ENCODE assay signal across 11 cellular contexts in the genomic region with DNA sequence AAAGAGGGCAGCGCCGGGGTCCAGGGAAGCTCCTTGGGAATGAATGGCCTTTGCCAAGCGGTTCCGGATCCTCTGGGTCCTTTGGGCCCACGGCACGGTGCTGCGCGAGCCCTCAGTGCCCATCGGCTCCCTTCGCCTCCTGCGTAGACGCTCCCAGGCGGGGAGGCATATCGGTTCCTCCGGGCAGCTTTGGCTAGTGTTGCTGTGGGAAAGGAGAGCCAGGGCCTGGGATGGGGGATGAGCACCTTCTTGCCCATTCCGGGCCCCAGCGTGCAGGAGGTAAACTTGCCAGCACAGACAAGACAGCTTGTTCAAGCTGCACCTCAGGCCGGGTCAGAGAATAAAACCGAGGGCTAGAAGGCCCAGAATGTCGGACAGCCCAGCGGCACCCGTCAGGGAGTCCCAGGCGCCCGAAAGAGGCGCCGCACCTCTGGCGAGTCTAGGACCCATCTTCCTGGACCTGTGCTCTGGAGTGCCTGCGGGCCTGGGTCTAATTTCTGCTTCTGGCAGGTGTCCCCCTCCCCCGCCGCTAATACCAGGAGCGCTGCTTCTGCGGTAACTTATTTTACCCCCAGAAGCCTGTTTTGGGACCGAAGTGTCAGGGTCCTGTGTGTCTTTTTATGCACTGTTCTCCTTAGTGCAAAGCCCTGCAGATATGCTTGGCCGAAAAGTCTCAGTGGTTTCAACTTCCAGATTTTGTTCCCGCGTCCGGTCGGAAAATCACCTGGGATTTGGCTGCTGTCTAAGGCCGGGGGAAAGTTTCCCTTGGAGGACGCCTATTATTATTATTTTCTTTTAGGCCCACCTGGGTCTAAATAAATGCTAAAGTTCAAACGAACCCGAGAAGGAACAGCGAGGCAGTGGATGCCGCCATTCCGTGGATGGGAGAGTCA. TPM values are rescaled to one million over a fixed set of nuclear protein-coding genes. Genes with fewer than 3 reads are reported as not detected.
A peak's percentile ranks its signal among the peaks of the same experiment; 100 is the strongest.
DNase-seq lines count a peak whose midpoint lies in the region; ATAC-seq and TF ChIP-seq lines count a peak whose summit lies in the region.
"Had no signal": no experiment of that assay in that cellular context is flagged by ENCODE, and none has a peak within 500 bp of the region (broad histone marks: within the 10 kb centered on the region; RNA-seq: fewer than 3 reads in every experiment).

No MANE protein-coding gene starts in this region.

- peaks cover 9% of the 10 kb centered on the region; the same call in 1 of the 2 replicates for H3K36me3 ChIP-seq in PC-9 (ENCODE audit: low read depth)
- H3K36me3 ChIP-seq in iPS-20b (ENCODE audit: insufficient read depth, low read depth, low read length) = no peaks in the 10 kb centered on the region; the same call in 1 of the 2 replicates
- H3K36me3 ChIP-seq: WERI-Rb-1 had no signal

- CTCF ChIA-PET in activated naive CD4-positive, alpha-beta T cell treated with anti-CD3 and anti-CD28 coated beads for 36 hours (lab: Charles Lee) = no interaction called here
- CTCF ChIA-PET in PC-9 (lab: Charles Lee) = no interaction called here

- DNase-seq in activated naive CD4-positive, alpha-beta T cell treated with anti-CD3 and anti-CD28 coated beads for 36 hours = no peak
- DNase-seq in activated naive CD4-positive, alpha-beta T cell (lab: John Stamatoyannopoulos, UW) = no peak
- peak in 1 of 2 experiments; percentile 28 for DNase-seq in PC-9
- DNase-seq in mesenteric fat pad (ENCODE audit: low spot score) = no peak
- DNase-seq: effector CD8-positive, alpha-beta T cell; NCI-H1417; WERI-Rb-1 had no signal

- peak overlapping the region; percentile 99 for H3K4me2 ChIP-seq in PC-9

- TF ChIP-seq CTCF in PC-9 (conservative IDR thresholded peaks at IDR 0.05) = no peak

- H3K27me3 ChIP-seq in PC-9 (ENCODE audit: insufficient read depth, low read depth) = no peaks in the 10 kb centered on the region
- peaks cover 87% of the 10 kb centered on the region for H3K27me3 ChIP-seq in iPS-20b (ENCODE audit: insufficient read depth, low read length)

- H3K27me3 Mint-ChIP-seq in activated naive CD4-positive, alpha-beta T cell treated with anti-CD3 and anti-CD28 coated beads for 36 hours (ENCODE audit: low read depth) = peaks cover 69% of the 10 kb centered on the region

- POLR2A ChIA-PET in PC-9 (lab: Charles Lee; ENCODE audit: unreplicated experiment) = interaction anchor here (0.6 kb wide), 1 partner anchor 84 kb away, joined by 3 read pairs; no protein-coding TSS in a partner anchor

- H3K9me2 ChIP-seq in PC-9 (ENCODE audit: insufficient read depth) = no peaks in the 10 kb centered on the region

- no peak overlapping the region for H3K27ac ChIP-seq in PC-9
- H3K27ac ChIP-seq in iPS-20b (ENCODE audit: low read length) = no peak overlapping the region
- H3K27ac ChIP-seq in skin epidermis = peak overlapping the region in 6 of 21 experiments; percentile 1 to 50 (median 31)
- H3K27ac ChIP-seq: WERI-Rb-1 had no signal

- H4K20me1 ChIP-seq in PC-9 (ENCODE audit: insufficient read depth) = no peaks in the 10 kb centered on the region

- no peaks in the 10 kb centered on the region for H3K9me3 Mint-ChIP-seq in activated naive CD4-positive, alpha-beta T cell treated with anti-CD3 and anti-CD28 coated beads for 36 hours

- H3K4me1 ChIP-seq in PC-9 (replicated peaks; ENCODE audit: insufficient read depth) (peaks cover 49% of the 10 kb centered on the region), iPS-20b (ENCODE audit: insufficient read depth, low read length) (peaks cover 12% of the 10 kb centered on the region; the same call in 1 of the 2 replicates)

- H3K79me2 ChIP-seq in PC-9 (ENCODE audit: low read depth) = peaks cover 69% of the 10 kb centered on the region

- no peak overlapping the region for H3K9ac ChIP-seq in iPS-20b (ENCODE audit: low read depth, low read length)

- no TSS peak for BruUV-seq in PC-9 (replicated peaks; lab: Mats Ljungman, UMichigan)

- H3K9me3 ChIP-seq in PC-9 (ENCODE audit: insufficient read depth, low read depth) (no peaks in the 10 kb centered on the region), iPS-20b (ENCODE audit: insufficient read depth, low read depth, low read length) (no peaks in the 10 kb centered on the region)

- intact Hi-C loops in activated naive CD4-positive, alpha-beta T cell treated with anti-CD3 and anti-CD28 coated beads for 36 hours (cut with micrococcal nuclease) = loop anchor here (5.0 kb wide), 1 partner anchor 300 kb away; no protein-coding TSS in a partner anchor
- intact Hi-C loops in PC-9 (cut with micrococcal nuclease; ENCODE audit: unreplicated experiment) = loop anchor here (2.0 to 10.0 kb wide), 4 partner anchors 61 to 420 kb away; no protein-coding TSS in a partner anchor

- H3F3A ChIP-seq in PC-9 (ENCODE audit: insufficient read depth, low read depth) = peaks cover 17% of the 10 kb centered on the region; the same call in 1 of the 2 replicates

- no peak overlapping the region for H3K4me3 Mint-ChIP-seq in activated naive CD4-positive, alpha-beta T cell treated with anti-CD3 and anti-CD28 coated beads for 36 hours

- no peak overlapping the region for H2AFZ ChIP-seq in PC-9

- no peaks in the 10 kb centered on the region for H3K36me3 Mint-ChIP-seq in activated naive CD4-positive, alpha-beta T cell treated with anti-CD3 and anti-CD28 coated beads for 36 hours (ENCODE audit: low read depth)

- H3K4me3 ChIP-seq in PC-9 (peak overlapping the region; percentile 100; the same call in 1 of the 2 replicates), iPS-20b (ENCODE audit: low read length) (peak overlapping the region; percentile 88), skin epidermis (peak overlapping the region in 4 of 7 experiments; percentile 2 to 84 (median 70))

- peak overlapping the region; percentile 30 for H3K27ac Mint-ChIP-seq in activated naive CD4-positive, alpha-beta T cell treated with anti-CD3 and anti-CD28 coated beads for 36 hours

- peaks cover 27% of the 10 kb centered on the region for H3K4me1 Mint-ChIP-seq in activated naive CD4-positive, alpha-beta T cell treated with anti-CD3 and anti-CD28 coated beads for 36 hours (ENCODE audit: low read depth)

- ATAC-seq in HG02610 (IDR thresholded peaks at IDR 0.05; ENCODE audit: unreplicated experiment) (no peak), GM19351 (IDR thresholded peaks at IDR 0.05; ENCODE audit: unreplicated experiment) (no peak)

RNA-seq across cellular contexts. Expression of gene TFAP2C, which starts 1.7 kb away (rescaled TPM):
- total RNA-seq in activated naive CD4-positive, alpha-beta T cell treated with anti-CD3 and anti-CD28 coated beads for 36 hours = not detected
- total RNA-seq in PC-9 (2021) = 27.8 and 34.8 TPM in 2 replicates
- 1.3 TPM for total RNA-seq in mesenteric fat pad

Comparison
In these comparisons a context has a peak if more than half of its experiments do, and no peak if none do; other contexts are left out.
1. RNA of gene TFAP2C, which starts 1.7 kb away (total RNA-seq): 27.8 to 34.8 TPM in PC-9; 1.3 TPM in mesenteric fat pad (single experiment) and not detected in activated naive CD4-positive, alpha-beta T cell treated with anti-CD3 and anti-CD28 coated beads for 36 hours; every median in the first group is over 10 times any median in the second.
2. Peak in every context shown above with its lines, with median percentiles within 50 percentile points of each other: H3K4me3 ChIP-seq.